In the genomic region with DNA sequence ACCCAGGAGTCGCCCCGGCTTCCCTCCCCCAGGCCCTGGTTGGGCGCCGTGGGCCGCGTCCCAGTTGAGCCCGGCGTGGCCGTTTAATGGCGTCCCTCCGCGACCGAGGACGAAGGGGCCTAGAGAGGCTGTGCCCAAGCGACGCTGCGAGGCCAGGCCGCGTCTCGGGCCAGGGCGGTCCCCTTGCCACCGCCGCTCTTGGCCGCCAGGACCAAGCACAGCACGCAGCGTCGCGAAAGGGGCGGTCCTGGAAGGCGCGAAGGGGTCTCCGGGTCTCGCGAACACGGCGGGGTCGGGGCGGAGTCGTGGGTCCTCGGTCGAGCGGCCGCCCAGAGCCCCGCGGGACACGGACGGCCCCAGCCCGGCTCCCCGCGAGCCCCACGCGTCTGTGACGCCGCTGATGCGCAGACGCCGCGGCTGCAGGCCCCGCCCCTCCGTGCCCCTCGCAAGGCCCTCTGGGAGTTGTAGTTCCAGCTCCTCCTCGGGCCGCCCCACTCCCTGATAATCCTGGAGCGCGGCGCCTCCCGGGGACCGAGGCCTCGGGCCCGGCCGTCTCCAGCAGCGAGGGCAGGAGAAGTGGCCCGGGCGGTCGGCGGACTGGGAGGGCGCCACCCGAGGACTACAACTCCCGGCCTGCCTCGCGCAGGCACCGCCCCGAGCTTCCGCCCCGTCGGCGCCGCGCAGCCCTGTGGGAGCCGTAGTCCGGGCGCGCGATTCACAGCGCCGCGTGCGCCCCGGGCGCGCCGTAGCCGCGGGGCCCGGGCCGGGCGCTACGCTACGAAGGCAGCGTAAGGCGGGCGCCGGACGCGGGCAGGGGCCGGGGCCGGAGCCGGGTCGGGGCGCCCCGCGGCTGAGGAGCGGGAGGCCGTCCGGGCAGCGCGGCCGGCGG, we compare ENCODE assay signal across 8 cellular contexts. TPM values are rescaled to one million over a fixed set of nuclear protein-coding genes. Genes with fewer than 3 reads are reported as not detected.
DNase-seq lines count a peak whose midpoint lies in the region; ATAC-seq lines count a peak whose summit lies in the region.

CAPN15 (plus strand) TSS at position 698 of the 889 bp plus-strand sequence. CDS start 19,127 bp downstream, outside the sequence.

- peak within 1 kb of the TSS; percentile 99 for H3K56ac ChIP-seq in mesendoderm (ENCODE audit: low read length)

- H3K4me2 ChIP-seq in mesendoderm (ENCODE audit: low read length): peak within 1 kb of the TSS; percentile 99

- H3K27me3 ChIP-seq in CD4-positive, alpha-beta memory T cell (ENCODE audit: insufficient read depth, low read length): no peaks in the 10 kb centered on the region
- H3K27me3 ChIP-seq in mesendoderm (ENCODE audit: insufficient read depth, low read length, poor library complexity): no peaks in the 10 kb centered on the region

- H3K79me1 ChIP-seq in mesendoderm (ENCODE audit: low read length): peaks cover 31% of the 10 kb centered on the region

- peak within 1 kb of the TSS; percentile 98 for H3K9ac ChIP-seq in mesendoderm (ENCODE audit: low read length)

- H3K4me1 ChIP-seq in CD4-positive, alpha-beta memory T cell (ENCODE audit: insufficient read depth, low read length): peaks cover 43% of the 10 kb centered on the region
- peaks cover 11% of the 10 kb centered on the region for H3K4me1 ChIP-seq in mesendoderm (ENCODE audit: control insufficient read depth, low read depth, low read length)

- peak; percentile 62 for ATAC-seq in GM19467 (IDR thresholded peaks at IDR 0.05; ENCODE audit: unreplicated experiment)
- ATAC-seq in effector memory CD8-positive, alpha-beta T cell (replicated peaks): peak; percentile 78

- no peak within 1 kb of the TSS for H2BK15ac ChIP-seq in mesendoderm (replicated peaks; ENCODE audit: low read depth)

- peaks cover 47% of the 10 kb centered on the region for H3K79me2 ChIP-seq in mesendoderm (ENCODE audit: control insufficient read depth, insufficient read depth, low read length)

- peaks cover 0 to 8% of the 10 kb centered on the region in 2 donors for H3K36me3 Mint-ChIP-seq in CD4-positive, alpha-beta memory T cell
- H3K36me3 Mint-ChIP-seq in effector memory CD8-positive, alpha-beta T cell (ENCODE audit: insufficient read depth): peaks cover 25% of the 10 kb centered on the region

- H3K27ac Mint-ChIP-seq in CD4-positive, alpha-beta memory T cell: peak within 1 kb of the TSS; percentile 86 to 95 (median 93)
- H3K27ac Mint-ChIP-seq in effector memory CD8-positive, alpha-beta T cell: peak within 1 kb of the TSS; percentile 92

- peak within 1 kb of the TSS; percentile 89 for H3K27ac ChIP-seq in CD4-positive, alpha-beta memory T cell (ENCODE audit: low read depth, low read length)
- H3K27ac ChIP-seq in mesendoderm (ENCODE audit: low read depth, low read length): peak within 1 kb of the TSS; percentile 84

- H2AK5ac ChIP-seq in mesendoderm (ENCODE audit: low read length): peak within 1 kb of the TSS; percentile 43

- intact Hi-C loops in CD4-positive, alpha-beta memory T cell (cut with micrococcal nuclease): loop anchor here (1.0 kb wide), 4 partner anchors 42 to 126 kb away; partner anchors contain the start of genes DECR2, PIGQ and RAB11FIP3

- WGBS in mesendoderm (ENCODE audit: extremely low coverage, insufficient coverage, low lambda C conversion rate): no CpG with 5 or more reads among the region's 129 CpGs

- H3K27me3 Mint-ChIP-seq in CD4-positive, alpha-beta memory T cell: no peaks in the 10 kb centered on the region
- no peaks in the 10 kb centered on the region for H3K27me3 Mint-ChIP-seq in effector memory CD8-positive, alpha-beta T cell

- H3K9me3 ChIP-seq in CD4-positive, alpha-beta memory T cell (ENCODE audit: control insufficient read depth in 1 of 2, low read length in 2 of 2): no peaks in the 10 kb centered on the region

- H3K4me3 Mint-ChIP-seq in CD4-positive, alpha-beta memory T cell: peak within 1 kb of the TSS; percentile 90 to 95 (median 92)
- peak within 1 kb of the TSS; percentile 91 to 95 for H3K4me3 Mint-ChIP-seq in effector memory CD8-positive, alpha-beta T cell

- H4K5ac ChIP-seq in mesendoderm (ENCODE audit: low read length): no peak within 1 kb of the TSS

- H4K8ac ChIP-seq in mesendoderm (ENCODE audit: low read depth, low read length): no peak within 1 kb of the TSS

- peak within 1 kb of the TSS; percentile 50 to 81 for H3K4me3 ChIP-seq in CD4-positive, alpha-beta memory T cell (ENCODE audit: low read length in 2 of 2)
- H3K4me3 ChIP-seq in mesendoderm (ENCODE audit: low read length): peak within 1 kb of the TSS; percentile 79

- POLR2A ChIA-PET in CD4-positive, alpha-beta memory T cell (lab: Charles Lee; ENCODE audit: partially characterized antibody): interaction anchor here (0.7 to 2.1 kb wide), 11 partner anchors 30 to 261 kb away, joined by 3 to 16 read pairs (median 4); partner anchors contain the start of genes METTL26, NHLRC4, RAB11FIP3 and RPUSD1

- H3K36me3 ChIP-seq in CD4-positive, alpha-beta memory T cell (ENCODE audit: insufficient read depth, low read length): peaks cover 5% of the 10 kb centered on the region
- H3K36me3 ChIP-seq in mesendoderm (ENCODE audit: control insufficient read depth, insufficient read depth, low read length): no peaks in the 10 kb centered on the region

- H3K23ac ChIP-seq in mesendoderm (ENCODE audit: low read length): peak within 1 kb of the TSS; percentile 100

- DNase-seq in CD4-positive, alpha-beta memory T cell: peak; percentile 82 to 92 (median 89)
- peak; percentile 65 for DNase-seq in HS-27A (ENCODE audit: low read depth)
- DNase-seq in NOMO-1 (lab: John Stamatoyannopoulos, UW; ENCODE audit: unreplicated experiment in 2 of 2): peak; percentile 75 to 92
- peak; percentile 67 to 69 for DNase-seq in activated CD8-positive, alpha-beta memory T cell treated with anti-CD3 and anti-CD28 coated beads for 4 hours (ENCODE audit: low read depth in 2 of 2)
- DNase-seq in effector memory CD8-positive, alpha-beta T cell: peak; percentile 80 to 85 (median 80)
- DNase-seq in mesendoderm: peak; percentile 94
- DNase-seq in stimulated activated CD8-positive, alpha-beta memory T cell treated with anti-CD3 and anti-CD28 coated beads, Interleukin-15, amount 100 ng/mL, for 1 hour (ENCODE audit: low read depth): peak; percentile 74

- peak within 1 kb of the TSS; percentile 35 for H2BK5ac ChIP-seq in mesendoderm (ENCODE audit: low read length)

- peaks cover 0 to 2% (median 0%) of the 10 kb centered on the region in 8 donors for H3K9me3 Mint-ChIP-seq in CD4-positive, alpha-beta memory T cell
- H3K9me3 Mint-ChIP-seq in effector memory CD8-positive, alpha-beta T cell: no peaks in the 10 kb centered on the region

- peak within 1 kb of the TSS; percentile 82 for H3K4ac ChIP-seq in mesendoderm (ENCODE audit: low read depth, low read length)

- no peak within 1 kb of the TSS for H2BK120ac ChIP-seq in mesendoderm (ENCODE audit: low read depth, low read length)

- peaks cover 16 to 44% (median 29%) of the 10 kb centered on the region in 4 donors for H3K4me1 Mint-ChIP-seq in CD4-positive, alpha-beta memory T cell
- peaks cover 30 to 35% of the 10 kb centered on the region in 2 donors for H3K4me1 Mint-ChIP-seq in effector memory CD8-positive, alpha-beta T cell (ENCODE audit: low read depth in 2 of 2)

- H3K18ac ChIP-seq in mesendoderm (ENCODE audit: low read length): peak within 1 kb of the TSS; percentile 81

- CTCF ChIA-PET in CD4-positive, alpha-beta memory T cell (lab: Charles Lee; ENCODE audit: partially characterized antibody): no interaction called here

RNA-seq across cellular contexts. Expression of gene CAPN15, which starts in this region (rescaled TPM):
- 10 to 100 TPM; 74.0 to 77.4 TPM for total RNA-seq in CD4-positive, alpha-beta memory T cell
- 10 to 100 TPM in 1 of 2 donors, 1 to 10 TPM in 1; 5.3 to 14.1 TPM for polyA plus RNA-seq in CD4-positive, alpha-beta memory T cell
- 41.7 TPM for polyA plus RNA-seq in mesendoderm (2013, experiment 1 of 2)
- 42.1 TPM for polyA plus RNA-seq in mesendoderm (2013, experiment 2 of 2)

Comparison
In these comparisons a context has a peak if more than half of its experiments do, and no peak if none do; other contexts are left out.
1. Peak in every context shown above with its lines: DNase-seq, ATAC-seq, H3K4me3 ChIP-seq and H3K27ac ChIP-seq.